In the genomic region with DNA sequence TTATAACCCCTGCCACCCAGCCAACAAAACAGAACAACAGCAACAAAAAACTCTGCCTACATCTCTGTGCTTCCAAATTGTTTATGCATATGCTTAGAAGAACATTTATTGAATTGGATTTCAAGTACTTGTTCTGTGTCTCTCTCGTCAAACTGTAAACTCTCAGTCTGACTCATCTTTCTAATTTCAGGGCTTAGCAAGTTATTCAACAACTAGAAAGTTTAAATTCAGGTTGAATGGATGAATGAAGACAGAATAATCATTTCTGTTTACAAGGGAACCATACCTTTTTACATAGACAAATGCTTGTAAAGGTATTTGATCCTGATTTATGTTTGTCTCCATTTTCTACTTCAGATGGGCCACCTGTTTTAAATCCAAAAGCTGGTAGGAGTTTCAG, we compare ENCODE assay signal across 12 cellular contexts. TPM values are rescaled to one million over a fixed set of nuclear protein-coding genes. Genes with fewer than 3 reads are reported as not detected.
DNase-seq lines count a peak whose midpoint lies in the region; ATAC-seq, FAIRE-seq and TF ChIP-seq lines count a peak whose summit lies in the region.
"Had no signal": no experiment of that assay in that cellular context is flagged by ENCODE, and none has a peak within 500 bp of the region (broad histone marks: within the 10 kb centered on the region; RNA-seq: fewer than 3 reads in every experiment).

No MANE protein-coding gene starts in this region.

- in situ Hi-C loops in K562 (cut with MboI): no loop called here

- H2AFZ ChIP-seq in K562 (ENCODE audit: low read depth, low read length): no peak overlapping the region

- H3K36me3 Mint-ChIP-seq in activated T-cell treated with anti-CD3 and anti-CD28 coated beads, Interleukin-2, amount 50 U/mL, for 72 hours (ENCODE audit: insufficient read depth in 2 of 2): peaks cover 0 to 3% of the 10 kb centered on the region in 2 donors
- peaks cover 0 to 3% of the 10 kb centered on the region in 2 donors for H3K36me3 Mint-ChIP-seq in stimulated activated naive B cell treated with anti-CD40 and anti-IgM and Interleukin-4, amounts not matched to agents 10 μg/mL and 1 μg/mL and 100 μg/mL, for 72 hours

- H3K9me3 Mint-ChIP-seq in activated T-cell treated with anti-CD3 and anti-CD28 coated beads, Interleukin-2, amount 50 U/mL, for 72 hours: no peaks in the 10 kb centered on the region
- H3K9me3 Mint-ChIP-seq in stimulated activated naive B cell treated with anti-CD40 and anti-IgM and Interleukin-4, amounts not matched to agents 10 μg/mL and 1 μg/mL and 100 μg/mL, for 72 hours: no peaks in the 10 kb centered on the region

- WGBS in K562 (ENCODE audit: insufficient coverage, low coverage, missing lambda C conversion rate): 0% methylated on average over 1 of the region's 1 CpG

- H3K9me3 ChIP-seq in K562 (replicated peaks; ENCODE audit: control insufficient read depth, insufficient read depth, low read depth, low read length): no peaks in the 10 kb centered on the region
- H3K9me3 ChIP-seq: SJSA1, thoracic aorta had no signal

- H3K4me1 ChIP-seq in K562 (replicated peaks in 1 of 2; ENCODE audit: control insufficient read depth in 2 of 2, insufficient read depth in 2 of 2, low read length in 2 of 2): peaks cover 18 to 23% of the 10 kb centered on the region in 2 experiments; a peak in 4 of 5 replicates

- no peak overlapping the region for H3K9ac ChIP-seq in K562 (ENCODE audit: insufficient read depth in 1 of 2, low read depth in 2 of 2, low read length in 2 of 2)

- peak overlapping the region; percentile 35 to 98 for H3K4me3 Mint-ChIP-seq in activated T-cell treated with anti-CD3 and anti-CD28 coated beads, Interleukin-2, amount 50 U/mL, for 72 hours
- peak overlapping the region; percentile 53 to 98 for H3K4me3 Mint-ChIP-seq in stimulated activated naive B cell treated with anti-CD40 and anti-IgM and Interleukin-4, amounts not matched to agents 10 μg/mL and 1 μg/mL and 100 μg/mL, for 72 hours

- intact Hi-C loops in K562 (cut with micrococcal nuclease): no loop called here

- DNase-seq in activated T-cell treated with anti-CD3 and anti-CD28 coated beads, Interleukin-2, amount 50 U/mL, for 72 hours: no peak
- DNase-seq in activated T-cell treated with anti-CD3 and anti-CD28 coated beads for 4 hours (no peak), K562 (ENCODE audit: extremely low read depth in 1 of 4, low spot score in 3 of 4) (no peak), NCI-H2029 (lab: John Stamatoyannopoulos, UW) (no peak), midbrain (lab: John Stamatoyannopoulos, UW) (no peak), iPS-NIHi11 (ENCODE audit: low spot score) (no peak)
- DNase-seq in stimulated activated naive B cell treated with anti-CD40 and anti-IgM and Interleukin-4, amounts not matched to agents 10 μg/mL and 1 μg/mL and 100 μg/mL, for 72 hours: no peak
- DNase-seq: NCI-H2081 treated with DMSO at 0.1 percent for 48 hours; stimulated activated CD4-positive, alpha-beta T cell treated with anti-CD3 and anti-CD28 coated beads, Interleukin-15, amount 100 ng/mL, for 24 hours had no signal

- no peak overlapping the region for H3K27ac ChIP-seq in K562 (ENCODE audit: extremely low read depth, low read depth, low read length)
- H3K27ac ChIP-seq: SJSA1, thoracic aorta had no signal

- no peak overlapping the region for H3K4me2 ChIP-seq in K562 (ENCODE audit: insufficient read depth, low read length)

- POLR2A ChIA-PET in K562 (lab: Yijun Ruan, JAX): interaction anchor here (1.1 kb wide), 1 partner anchor 19 kb away, joined by 3 read pairs; no protein-coding TSS in a partner anchor

- peaks cover 27% of the 10 kb centered on the region for H3K27me3 Mint-ChIP-seq in activated T-cell treated with anti-CD3 and anti-CD28 coated beads, Interleukin-2, amount 50 U/mL, for 72 hours (ENCODE audit: low read depth)
- H3K27me3 Mint-ChIP-seq in stimulated activated naive B cell treated with anti-CD40 and anti-IgM and Interleukin-4, amounts not matched to agents 10 μg/mL and 1 μg/mL and 100 μg/mL, for 72 hours: peaks cover 33 to 42% of the 10 kb centered on the region in 2 donors

- no peak for TF ChIP-seq POLR2A in K562 (conservative IDR thresholded peaks at IDR 0.05)

- peaks cover 27% of the 10 kb centered on the region for H3K79me2 ChIP-seq in K562 (ENCODE audit: control insufficient read depth, insufficient read depth, low read length)

- H3K27ac Mint-ChIP-seq in activated T-cell treated with anti-CD3 and anti-CD28 coated beads, Interleukin-2, amount 50 U/mL, for 72 hours: peak overlapping the region; percentile 23
- H3K27ac Mint-ChIP-seq in stimulated activated naive B cell treated with anti-CD40 and anti-IgM and Interleukin-4, amounts not matched to agents 10 μg/mL and 1 μg/mL and 100 μg/mL, for 72 hours: no peak overlapping the region

- 0 out of 2 replicates have a peak, but pooled peaks cover 7% of the 10 kb centered on the region for H4K20me1 ChIP-seq in K562 (replicated peaks; ENCODE audit: control insufficient read depth, insufficient read depth, low read length)

- peaks cover 22 to 24% of the 10 kb centered on the region in 2 experiments for H3K27me3 ChIP-seq in K562 (ENCODE audit: control insufficient read depth in 2 of 2, insufficient read depth in 2 of 2, low read length in 2 of 2)
- H3K27me3 ChIP-seq: SJSA1 had no signal

- H3K4me3 ChIP-seq in K562: no peak overlapping the region
- H3K4me3 ChIP-seq: SJSA1 had no signal

- no peak for TF ChIP-seq EP300 in K562 (IDR thresholded peaks at IDR 0.05; ENCODE audit: low read length)

- FAIRE-seq in K562 (lab: Jason Lieb, UNC): no peak

- H3K9me1 ChIP-seq in K562 (ENCODE audit: control insufficient read depth, insufficient read depth, low read length): no peaks in the 10 kb centered on the region

- CTCF ChIA-PET in K562 (lab: Yijun Ruan, JAX; ENCODE audit: low intra/inter-chr PET ratio): no interaction called here

- peaks cover 38% of the 10 kb centered on the region for H3K4me1 Mint-ChIP-seq in activated T-cell treated with anti-CD3 and anti-CD28 coated beads, Interleukin-2, amount 50 U/mL, for 72 hours (ENCODE audit: low read depth)
- peaks cover 16 to 36% of the 10 kb centered on the region in 2 donors for H3K4me1 Mint-ChIP-seq in stimulated activated naive B cell treated with anti-CD40 and anti-IgM and Interleukin-4, amounts not matched to agents 10 μg/mL and 1 μg/mL and 100 μg/mL, for 72 hours

- ATAC-seq in activated T-cell treated with anti-CD3 and anti-CD28 coated beads, Interleukin-2, amount 50 U/mL, for 72 hours (replicated peaks in 1 of 2): no peak
- ATAC-seq in HG02763 (IDR thresholded peaks at IDR 0.05; ENCODE audit: unreplicated experiment): peak; percentile 24
- no peak for ATAC-seq in K562
- ATAC-seq in stimulated activated naive B cell treated with anti-CD40 and anti-IgM and Interleukin-4, amounts not matched to agents 10 μg/mL and 1 μg/mL and 100 μg/mL, for 72 hours (replicated peaks): no peak

- no TSS peak for BruUV-seq in K562 (replicated peaks; lab: Mats Ljungman, UMichigan)

- TF ChIP-seq RAD21 in K562 (CRISPR knock-in tag; conservative IDR thresholded peaks at IDR 0.05 in 1 of 2, IDR thresholded peaks at IDR 0.05 in 1 of 2): no peak

- no peak for TF ChIP-seq CTCF in K562 (IDR thresholded peaks at IDR 0.05 in 2 of 3, conservative IDR thresholded peaks at IDR 0.05 in 1 of 3; ENCODE audit: insufficient read depth in 2 of 3, low read depth in 1 of 3, low read length in 3 of 3)

- no peaks in the 10 kb centered on the region for H3K36me3 ChIP-seq in K562 (ENCODE audit: control insufficient read depth, insufficient read depth, low read length)
- H3K36me3 ChIP-seq: thoracic aorta had no signal

TF ChIP-seq in K562, 482 proteins besides CTCF, POLR2A, EP300 and RAD21 (continues in another document):
- peak; percentile 59 for TF ChIP-seq CBX2 (IDR thresholded peaks at IDR 0.05; ENCODE audit: insufficient read depth, low read length, poor library complexity, severe bottlenecking)

RNA-seq across cellular contexts. Expression of a gene that starts 1.5 kb away (rescaled TPM):
- 10 to 100 TPM; 20.1 to 22.2 TPM for total RNA-seq in activated T-cell treated with anti-CD3 and anti-CD28 coated beads, Interleukin-2, amount 50 U/mL, for 72 hours
- total RNA-seq in K562 (2011; cell fraction: chromatin; rRNA removed; ENCODE audit: low replicate concordance): 21.1 and 48.4 TPM in 2 replicates
- 13.7 TPM in 2 replicates for total RNA-seq in K562 (2011; cell fraction: nucleolus; rRNA removed)
- 25.1 and 36.8 TPM in 2 replicates for total RNA-seq in K562 (2011; cell fraction: nucleoplasm; rRNA removed)
- total RNA-seq in K562 (2014; rRNA removed): 11.6 and 14.3 TPM in 2 replicates
- total RNA-seq in K562 (2014; rRNA removed; fragmentation: Illumina TruSeq; extraction: Trizol): 29.2 and 33.3 TPM in 2 replicates
- 21.4 and 21.9 TPM in 2 replicates for total RNA-seq in K562 (2015; rRNA removed; fragmentation: Illumina TruSeq; extraction: Trizol)
- total RNA-seq in K562 (2021): 24.3 and 25.2 TPM in 2 replicates
- polyA plus RNA-seq in K562 (2011; rRNA removed): 41.4 and 59.3 TPM in 2 replicates
- 14.6 and 20.0 TPM in 2 replicates for polyA plus RNA-seq in K562 (2011; cell fraction: cytosol; rRNA removed)
- 31.8 and 39.7 TPM in 2 replicates for polyA plus RNA-seq in K562 (2011; cell fraction: nucleus; rRNA removed)
- polyA plus RNA-seq in K562 (2012): 15.9 and 16.2 TPM in 2 replicates
- polyA plus RNA-seq in K562 (2014; fragmentation: Illumina TruSeq; extraction: Trizol): 26.7 and 30.1 TPM in 2 replicates
- polyA plus RNA-seq in K562 (2014; fragmentation: Nextera tagmentation; extraction: Ambion mirVana): 10 to 100 TPM; 55.7 to 57.9 TPM
- polyA plus RNA-seq in K562 (2014; rRNA removed): 18.9 and 19.5 TPM in 2 replicates
- 49.3 and 56.4 TPM in 2 replicates for polyA minus RNA-seq in K562 (2011; rRNA and poly(A)+ RNA removed)
- polyA minus RNA-seq in K562 (2011; cell fraction: cytosol; rRNA and poly(A)+ RNA removed): 13.7 and 22.0 TPM in 2 replicates
- polyA minus RNA-seq in K562 (2011; cell fraction: nucleus; rRNA and poly(A)+ RNA removed): 24.5 and 39.2 TPM in 2 replicates

RNA-seq across cellular contexts. Expression of a gene that starts 39.6 kb away (rescaled TPM):
- 10 to 100 TPM; 10.0 to 35.5 TPM for total RNA-seq in activated T-cell treated with anti-CD3 and anti-CD28 coated beads, Interleukin-2, amount 50 U/mL, for 72 hours
- total RNA-seq in K562 (2011; cell fraction: chromatin; rRNA removed; ENCODE audit: low replicate concordance): 143 and 169 TPM in 2 replicates
- 151 TPM in 2 replicates for total RNA-seq in K562 (2011; cell fraction: nucleolus; rRNA removed)
- 143 and 167 TPM in 2 replicates for total RNA-seq in K562 (2011; cell fraction: nucleoplasm; rRNA removed)
- total RNA-seq in K562 (2014; rRNA removed) (38.1 and 59.9 TPM in 2 replicates), K562 (2014; rRNA removed; fragmentation: Illumina TruSeq; extraction: Trizol) (155 and 191 TPM in 2 replicates), K562 (2015; rRNA removed; fragmentation: Illumina TruSeq; extraction: Trizol) (95.2 and 104 TPM in 2 replicates), K562 (2021) (171 and 173 TPM in 2 replicates)
- polyA plus RNA-seq in K562 (2011; rRNA removed) (235 and 338 TPM in 2 replicates), K562 (2014; fragmentation: Illumina TruSeq; extraction: Trizol) (218 and 230 TPM in 2 replicates), K562 (2014; fragmentation: Nextera tagmentation; extraction: Ambion mirVana) (100 to 1,000 TPM; 283 to 287 TPM), K562 (2014; rRNA removed) (125 and 146 TPM in 2 replicates)
- polyA plus RNA-seq in K562 (2011; cell fraction: cytosol; rRNA removed): 175 and 195 TPM in 2 replicates
- polyA plus RNA-seq in K562 (2011; cell fraction: nucleus; rRNA removed): 82.1 and 94.2 TPM in 2 replicates
- 117 and 172 TPM in 2 replicates for polyA plus RNA-seq in K562 (2012)
- polyA minus RNA-seq in K562 (2011; rRNA and poly(A)+ RNA removed): 172 and 217 TPM in 2 replicates
- polyA minus RNA-seq in K562 (2011; cell fraction: cytosol; rRNA and poly(A)+ RNA removed): 39.2 and 67.7 TPM in 2 replicates
- polyA minus RNA-seq in K562 (2011; cell fraction: nucleus; rRNA and poly(A)+ RNA removed): 23.2 and 27.7 TPM in 2 replicates
